In the genomic region with DNA sequence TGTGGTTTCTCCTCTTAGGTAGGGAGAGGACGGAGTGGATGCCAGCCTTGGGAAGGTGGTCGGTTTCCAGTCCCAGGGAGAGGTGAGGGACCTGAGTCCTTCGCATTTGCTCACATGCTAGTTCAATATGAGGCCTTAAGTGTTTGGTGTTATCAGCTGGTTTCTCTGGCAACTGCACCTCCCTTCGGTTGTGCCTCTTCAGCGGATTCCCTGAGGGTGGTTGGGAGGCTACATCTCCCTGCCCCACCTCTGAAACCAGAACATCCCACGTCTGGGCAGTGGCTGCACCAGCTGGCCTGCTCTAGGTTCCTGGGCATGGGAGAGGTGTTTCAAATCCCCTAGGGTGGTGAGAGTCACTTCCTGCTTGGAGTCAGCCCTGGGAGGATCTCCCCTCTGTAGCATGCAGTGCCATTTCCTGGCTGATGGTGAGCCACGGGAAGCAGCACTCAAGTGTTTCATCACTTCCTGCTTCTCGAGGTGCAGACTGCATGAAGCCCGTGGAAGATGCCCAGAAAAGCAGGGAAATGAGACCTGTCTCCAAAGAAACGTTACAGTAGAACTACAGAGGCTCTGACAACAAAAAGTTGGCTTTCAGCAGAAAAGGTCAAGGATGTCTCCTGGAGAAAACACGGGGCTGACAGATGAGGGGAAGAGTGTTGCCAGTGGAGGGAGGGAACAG, we compare ENCODE assay signal across 1 cellular context.
TF ChIP-seq lines count a peak whose summit lies in the region.

No MANE protein-coding gene starts in this region.

TF ChIP-seq in IMR-90, 13 proteins besides CTCF, POLR2A, EP300 and RAD21:
- TF ChIP-seq CEBPB (IDR thresholded peaks at IDR 0.05; ENCODE audit: low read depth, low read length) (peak; percentile 57), MAFK (IDR thresholded peaks at IDR 0.05; ENCODE audit: low read depth, low read length) (no peak)
